In genomic region chr14:46054526-46054925, GRCh38 we compare ENCODE assay signal across 20 cellular contexts.
DNase-seq lines count a peak whose midpoint lies in the region; ATAC-seq, FAIRE-seq and TF ChIP-seq lines count a peak whose summit lies in the region.
"Had no signal": no experiment of that assay in that cellular context is flagged by ENCODE, and none has a peak within 500 bp of the region (broad histone marks: within the 10 kb centered on the region; RNA-seq: fewer than 3 reads in every experiment).

No MANE protein-coding gene starts in this region.

- intact Hi-C loops in posterior cingulate gyrus (cut with DNase I): no loop called here

- no peak overlapping the region for H3K4me3 ChIP-seq in epithelial cell of proximal tubule (ENCODE audit: low read depth, low read length)
- H3K4me3 ChIP-seq: gastrocnemius medialis, HAP-1, Peyer's patch, prostate gland had no signal

- TF ChIP-seq CTCF in epithelial cell of proximal tubule (conservative IDR thresholded peaks at IDR 0.05; ENCODE audit: low read depth, low read length): no peak

- no peak for ATAC-seq in HG03432 (IDR thresholded peaks at IDR 0.05; ENCODE audit: unreplicated experiment)
- ATAC-seq: activated CD4-positive, alpha-beta T cell treated with anti-CD3 and anti-CD28 coated beads for 36 hours; gastrocnemius medialis; left cardiac atrium; T-helper 17 cell had no signal

- no peak for FAIRE-seq in RCC 7860 (lab: Jason Lieb, UNC)

- DNase-seq in EL: peak; percentile 93
- peak; percentile 3 for DNase-seq in RCC 7860 (ENCODE audit: low spot score)
- DNase-seq in epithelial cell of proximal tubule (ENCODE audit: low read depth): peak; percentile 42
- DNase-seq in non-pigmented ciliary epithelial cell (ENCODE audit: low read depth): peak; percentile 56
- no peak for DNase-seq in stimulated activated CD4-positive, alpha-beta T cell treated with anti-CD3 and anti-CD28 coated beads, Interleukin-4, amount 100 ng/mL, for 1 hour
- no peak for DNase-seq in posterior cingulate gyrus
- DNase-seq in NCI-H1105 treated with DMSO at 0.1 percent for 48 hours (lab: John Stamatoyannopoulos, UW): no peak
- DNase-seq: activated CD4-positive, alpha-beta T cell treated with anti-CD3 and anti-CD28 coated beads for 36 hours; activated T-cell treated with anti-CD3 and anti-CD28 coated beads, Interleukin-2, amount 50 U/mL, for 1 hour; gastrocnemius medialis; Kasumi-1; left cardiac atrium; NCI-H1930; NCI-H526 treated with DMSO at 0.1 percent for 48 hours; Peyer's patch; stimulated activated CD4-positive, alpha-beta T cell treated with anti-CD3 and anti-CD28 coated beads, Interleukin-2, amount 100 ng/mL, for 24 hours; T-helper 17 cell had no signal

Comparison
In these comparisons a context has a peak if more than half of its experiments do, and no peak if none do; other contexts are left out.
1. DNase-seq: peak in EL (single experiment), RCC 7860 (single experiment), epithelial cell of proximal tubule (single experiment) and non-pigmented ciliary epithelial cell (single experiment); none in stimulated activated CD4-positive, alpha-beta T cell treated with anti-CD3 and anti-CD28 coated beads, Interleukin-4, amount 100 ng/mL, for 1 hour (single experiment), posterior cingulate gyrus (0 of 10) and NCI-H1105 treated with DMSO at 0.1 percent for 48 hours (single experiment).